ENCODE assay signal across 8 cellular contexts in genomic region chr1:37595440-37596181, GRCh38. TPM values are rescaled to one million over a fixed set of nuclear protein-coding genes. Genes with fewer than 3 reads are reported as not detected.
A peak's percentile ranks its signal among the peaks of the same experiment; 100 is the strongest.
DNase-seq lines count a peak whose midpoint lies in the region; ATAC-seq and TF ChIP-seq lines count a peak whose summit lies in the region.

GNL2 (minus strand) TSS chr1:37595937; CDS start chr1:37595822, 115 bp downstream.

- H3K27me3 ChIP-seq in SK-N-SH (ENCODE audit: insufficient read depth), result no peaks in the 10 kb centered on the region

- peaks cover 42% of the 10 kb centered on the region for H3K4me1 Mint-ChIP-seq in activated naive CD4-positive, alpha-beta T cell treated with anti-CD3 and anti-CD28 coated beads, Interleukin-2, amount 50 U/mL, for 24 hours

- H3K4me2 ChIP-seq in SK-N-SH, result peak within 1 kb of the TSS; percentile 99

- H3K4me1 ChIP-seq in SK-N-SH (ENCODE audit: control insufficient read depth in 1 of 2, insufficient read depth in 2 of 2, low read depth in 1 of 2, low read length in 1 of 2), result peaks cover 10 to 24% of the 10 kb centered on the region in 2 experiments; a peak in 3 of 4 replicates

- POLR2A ChIA-PET in SK-N-SH (lab: Yijun Ruan, JAX), result interaction anchor here (0.8 to 1.4 kb wide), 3 partner anchors 95 to 111 kb away, joined by 3 to 6 read pairs (median 3); partner anchors contain the start of gene CDCA8

- H2AFZ ChIP-seq in SK-N-SH (ENCODE audit: low read depth), result peak within 1 kb of the TSS; percentile 95

- H3K9me3 Mint-ChIP-seq in activated naive CD4-positive, alpha-beta T cell treated with anti-CD3 and anti-CD28 coated beads, Interleukin-2, amount 50 U/mL, for 24 hours, result no peaks in the 10 kb centered on the region

- peak within 1 kb of the TSS; percentile 100 for H3K4me3 Mint-ChIP-seq in activated naive CD4-positive, alpha-beta T cell treated with anti-CD3 and anti-CD28 coated beads, Interleukin-2, amount 50 U/mL, for 24 hours

- no peak for TF ChIP-seq RAD21 in SK-N-SH (IDR thresholded peaks at IDR 0.05; ENCODE audit: low read length)

- peak within 1 kb of the TSS; percentile 77 to 80 for H3K27ac ChIP-seq in SK-N-SH (ENCODE audit: low read depth in 2 of 2, low read length in 1 of 2)
- peak within 1 kb of the TSS; percentile 42 for H3K27ac ChIP-seq in temporal lobe (ENCODE audit: low read depth, low read length)

- H3K4me3 ChIP-seq in SK-N-SH (ENCODE audit: low read depth in 2 of 2, low read length in 1 of 2), result peak within 1 kb of the TSS; percentile 84 to 87

- TF ChIP-seq EP300 in SK-N-SH (IDR thresholded peaks at IDR 0.05; ENCODE audit: borderline replicate concordance in 1 of 2, low read depth in 1 of 2, low read length in 1 of 2), result no peak

- H3K9me2 ChIP-seq in SK-N-SH, result no peaks in the 10 kb centered on the region

- CTCF ChIA-PET in SK-N-SH (lab: Yijun Ruan, JAX), result interaction anchor here (0.9 to 1.5 kb wide), 3 partner anchors 9 to 87 kb away, joined by 3 to 12 read pairs (median 4); no protein-coding TSS in a partner anchor

- peaks cover 6% of the 10 kb centered on the region for H3K36me3 Mint-ChIP-seq in activated naive CD4-positive, alpha-beta T cell treated with anti-CD3 and anti-CD28 coated beads, Interleukin-2, amount 50 U/mL, for 24 hours

- H4K20me1 ChIP-seq in SK-N-SH (ENCODE audit: insufficient read depth), result peaks cover 8% of the 10 kb centered on the region

- peak; percentile 98 for ATAC-seq in HG02571 (IDR thresholded peaks at IDR 0.05; ENCODE audit: unreplicated experiment)

- peak within 1 kb of the TSS; percentile 86 for H3K9ac ChIP-seq in SK-N-SH

- H3K36me3 ChIP-seq in SK-N-SH (replicated peaks in 1 of 2; ENCODE audit: control insufficient read depth in 1 of 2, insufficient read depth in 2 of 2, low read length in 1 of 2), result peaks cover 24 to 30% of the 10 kb centered on the region in 2 experiments

- under 1% methylated on average over 27 of the region's 51 CpGs for WGBS in SK-N-SH (ENCODE audit: low lambda C conversion rate)

- H3K27me3 Mint-ChIP-seq in activated naive CD4-positive, alpha-beta T cell treated with anti-CD3 and anti-CD28 coated beads, Interleukin-2, amount 50 U/mL, for 24 hours, result no peaks in the 10 kb centered on the region

- H3K27ac Mint-ChIP-seq in activated naive CD4-positive, alpha-beta T cell treated with anti-CD3 and anti-CD28 coated beads, Interleukin-2, amount 50 U/mL, for 24 hours, result peak within 1 kb of the TSS; percentile 99

- DNase-seq in GM04504 (ENCODE audit: low read depth) (peak; percentile 90), NCI-H1048 (lab: John Stamatoyannopoulos, UW) (peak; percentile 90), SK-N-SH (peak; percentile 96), globus pallidus (ENCODE audit: low spot score) (peak; percentile 95), occipital lobe (lab: John Stamatoyannopoulos, UW) (peak; percentile 89)

- no peaks in the 10 kb centered on the region for H3F3A ChIP-seq in SK-N-SH (replicated peaks; ENCODE audit: insufficient read depth)

- TF ChIP-seq CTCF in SK-N-SH (IDR thresholded peaks at IDR 0.05), result no peak

- peaks cover 43% of the 10 kb centered on the region for H3K79me2 ChIP-seq in SK-N-SH (ENCODE audit: insufficient read depth)

- no peaks in the 10 kb centered on the region for H3K9me3 ChIP-seq in SK-N-SH

TF ChIP-seq in SK-N-SH, 30 proteins besides CTCF, POLR2A, EP300 and RAD21:
- no peak for TF ChIP-seq SMC3 (IDR thresholded peaks at IDR 0.05; ENCODE audit: low read depth, low read length)
- TF ChIP-seq, protein P1, sequence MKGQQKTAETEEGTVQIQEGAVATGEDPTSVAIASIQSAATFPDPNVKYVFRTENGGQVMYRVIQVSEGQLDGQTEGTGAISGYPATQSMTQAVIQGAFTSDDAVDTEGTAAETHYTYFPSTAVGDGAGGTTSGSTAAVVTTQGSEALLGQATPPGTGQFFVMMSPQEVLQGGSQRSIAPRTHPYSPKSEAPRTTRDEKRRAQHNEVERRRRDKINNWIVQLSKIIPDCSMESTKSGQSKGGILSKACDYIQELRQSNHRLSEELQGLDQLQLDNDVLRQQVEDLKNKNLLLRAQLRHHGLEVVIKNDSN (IDR thresholded peaks at IDR 0.05; ENCODE audit: borderline replicate concordance, low read depth), result peak; percentile 95
- peak; percentile 29 for TF ChIP-seq CHD2 (IDR thresholded peaks at IDR 0.05; ENCODE audit: low read length, partially characterized antibody)
- no peak for TF ChIP-seq FOXM1 (IDR thresholded peaks at IDR 0.05; ENCODE audit: low read depth)
- TF ChIP-seq, protein P2, sequence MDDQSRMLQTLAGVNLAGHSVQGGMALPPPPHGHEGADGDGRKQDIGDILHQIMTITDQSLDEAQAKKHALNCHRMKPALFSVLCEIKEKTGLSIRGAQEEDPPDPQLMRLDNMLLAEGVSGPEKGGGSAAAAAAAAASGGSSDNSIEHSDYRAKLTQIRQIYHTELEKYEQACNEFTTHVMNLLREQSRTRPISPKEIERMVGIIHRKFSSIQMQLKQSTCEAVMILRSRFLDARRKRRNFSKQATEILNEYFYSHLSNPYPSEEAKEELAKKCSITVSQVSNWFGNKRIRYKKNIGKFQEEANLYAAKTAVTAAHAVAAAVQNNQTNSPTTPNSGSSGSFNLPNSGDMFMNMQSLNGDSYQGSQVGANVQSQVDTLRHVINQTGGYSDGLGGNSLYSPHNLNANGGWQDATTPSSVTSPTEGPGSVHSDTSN (IDR thresholded peaks at IDR 0.05), result no peak
- TF ChIP-seq REST (IDR thresholded peaks at IDR 0.05; ENCODE audit: low read depth, low read length), result peak; percentile 24; the same call in 1 of the 2 replicates
- TF ChIP-seq TAF1 (IDR thresholded peaks at IDR 0.05; ENCODE audit: borderline replicate concordance, low read depth, low read length), result peak; percentile 68; the same call in 1 of the 2 replicates
- no peak for TF ChIP-seq RFX5 (IDR thresholded peaks at IDR 0.05; ENCODE audit: low read length)
- TF ChIP-seq, protein P3, sequence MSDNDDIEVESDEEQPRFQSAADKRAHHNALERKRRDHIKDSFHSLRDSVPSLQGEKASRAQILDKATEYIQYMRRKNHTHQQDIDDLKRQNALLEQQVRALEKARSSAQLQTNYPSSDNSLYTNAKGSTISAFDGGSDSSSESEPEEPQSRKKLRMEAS (IDR thresholded peaks at IDR 0.05; ENCODE audit: low read depth), result peak; percentile 99
- TF ChIP-seq YY1 (IDR thresholded peaks at IDR 0.05; ENCODE audit: low read depth), result no peak
- TF ChIP-seq SIN3A (IDR thresholded peaks at IDR 0.05; ENCODE audit: borderline replicate concordance, low read depth, low read length), result 0 out of 2 replicates have a peak, but pooled peaks have one; percentile 89
- peak; percentile 89 for TF ChIP-seq GABPA (IDR thresholded peaks at IDR 0.05; ENCODE audit: low read depth)
- TF ChIP-seq USF2 (IDR thresholded peaks at IDR 0.05; ENCODE audit: borderline replicate concordance, low read depth, low read length), result peak; percentile 71
- 0 out of 2 replicates have a peak, but pooled peaks have one; percentile 5 for TF ChIP-seq RCOR1 (IDR thresholded peaks at IDR 0.05; ENCODE audit: low read length)
- TF ChIP-seq JUND (IDR thresholded peaks at IDR 0.05), result no peak
- no peak for TF ChIP-seq NFIC (IDR thresholded peaks at IDR 0.05; ENCODE audit: borderline replicate concordance)
- no peak for TF ChIP-seq MEF2A (IDR thresholded peaks at IDR 0.05; ENCODE audit: borderline replicate concordance, low read depth)
- peak; percentile 99 for TF ChIP-seq MXI1 (IDR thresholded peaks at IDR 0.05; ENCODE audit: low read depth, low read length)
- no peak for TF ChIP-seq EZH2phosphoT487 (IDR thresholded peaks at IDR 0.05; ENCODE audit: borderline replicate concordance, low read depth)
- no peak for TF ChIP-seq NRF1 (IDR thresholded peaks at IDR 0.05; ENCODE audit: low read depth, low read length)
- TF ChIP-seq POLR2AphosphoS5 (IDR thresholded peaks at IDR 0.05; ENCODE audit: low read depth, low read length), result peak; percentile 94
- TF ChIP-seq FOXJ3 (CRISPR knock-in tag; IDR thresholded peaks at IDR 0.05), result no peak

RNA-seq across cellular contexts. Expression of gene GNL2, which starts in this region (rescaled TPM):
- 37.6 and 43.7 TPM in 2 replicates for polyA plus RNA-seq in SK-N-SH (2012; rRNA removed)
- polyA plus RNA-seq in SK-N-SH (2012; cell fraction: cytosol; rRNA removed), result 36.9 and 49.6 TPM in 2 replicates
- polyA plus RNA-seq in SK-N-SH (2012; cell fraction: nucleus; rRNA removed), result 53.7 and 98.1 TPM in 2 replicates
- total RNA-seq in occipital lobe (45.7 TPM), temporal lobe (29.0 TPM)

Comparison
In these comparisons a context has a peak if more than half of its experiments do, and no peak if none do; other contexts are left out.
1. Peak in every context shown above with its lines: DNase-seq, ATAC-seq, H3K4me3 ChIP-seq and H3K27ac ChIP-seq.